Comparison of ENCODE assay signal across 8 cellular contexts in genomic region chr17:39164675-39165143, GRCh38. TPM values are rescaled to one million over a fixed set of nuclear protein-coding genes. Genes with fewer than 3 reads are reported as not detected.
A peak's percentile ranks its signal among the peaks of the same experiment; 100 is the strongest.
DNase-seq lines count a peak whose midpoint lies in the region; ATAC-seq and TF ChIP-seq lines count a peak whose summit lies in the region.

No MANE protein-coding gene starts in this region.

- peaks cover 58 to 91% (median 82%) of the 10 kb centered on the region in 10 experiments for H3K4me1 ChIP-seq in BLaER1 treated with 17β-estradiol and CSF1 and Interleukin-3, amounts not matched to agents 10 nM and 100 nM
- peaks cover 0 to 7% of the 10 kb centered on the region in 2 donors for H3K4me1 ChIP-seq in adrenal gland (replicated peaks in 1 of 2)
- H3K4me1 ChIP-seq in left ventricle myocardium inferior: peaks cover 40% of the 10 kb centered on the region
- peaks cover 15 to 26% (median 25%) of the 10 kb centered on the region in 4 donors for H3K4me1 ChIP-seq in upper lobe of left lung

- peak overlapping the region; percentile 51 to 74 (median 68) for H3K9ac ChIP-seq in BLaER1 treated with 17β-estradiol and CSF1 and Interleukin-3, amounts not matched to agents 10 nM and 100 nM

- WGBS in adrenal gland, 4 donors: 0 to 1% (median 0%) methylated on average over 5 to 15 of the region's 15 CpGs
- WGBS in upper lobe of left lung, 2 donors: 1 to 2% methylated on average over 7 to 15 of the region's 15 CpGs

- H3K36me3 ChIP-seq in BLaER1 treated with 17β-estradiol and CSF1 and Interleukin-3, amounts not matched to agents 10 nM and 100 nM: no peaks in the 10 kb centered on the region
- H3K36me3 ChIP-seq in adrenal gland (replicated peaks in 1 of 2) (no peaks in the 10 kb centered on the region), left ventricle myocardium inferior (no peaks in the 10 kb centered on the region), upper lobe of left lung (no peaks in the 10 kb centered on the region)

- peaks cover 17 to 27% (median 23%) of the 10 kb centered on the region in 11 experiments for H3K27me3 ChIP-seq in BLaER1 treated with 17β-estradiol and CSF1 and Interleukin-3, amounts not matched to agents 10 nM and 100 nM
- H3K27me3 ChIP-seq in adrenal gland: peaks cover 12% of the 10 kb centered on the region
- H3K27me3 ChIP-seq in left ventricle myocardium inferior (ENCODE audit: low read depth): no peaks in the 10 kb centered on the region
- peaks cover 0 to 8% (median 2%) of the 10 kb centered on the region in 4 donors for H3K27me3 ChIP-seq in upper lobe of left lung

- peak; percentile 66 to 81 (median 77) for TF ChIP-seq CTCF in adrenal gland (IDR thresholded peaks at IDR 0.05)
- peak; percentile 85 for TF ChIP-seq CTCF in left ventricle myocardium inferior (IDR thresholded peaks at IDR 0.05; ENCODE audit: borderline replicate concordance)
- peak; percentile 62 to 85 (median 80) for TF ChIP-seq CTCF in upper lobe of left lung (IDR thresholded peaks at IDR 0.05)

- DNase-seq in LHCN-M2 (ENCODE audit: low read depth) (peak; percentile 89), SW480 (ENCODE audit: low spot score) (peak; percentile 75), adrenal gland (peak; percentile 78 to 89 (median 87)), left ventricle myocardium inferior (peak; percentile 92), posterior vena cava (ENCODE audit: low spot score) (peak; percentile 96), upper lobe of left lung (peak in 1 of 2 donors; percentile 78)

- intact Hi-C loops in adrenal gland (cut with DNase I): no loop called here
- intact Hi-C loops in left ventricle myocardium inferior (cut with micrococcal nuclease): loop anchor here (10.0 kb wide), 1 partner anchor 80 kb away; no protein-coding TSS in a partner anchor
- intact Hi-C loops in posterior vena cava (cut with DNase I): no loop called here

- peak overlapping the region; percentile 46 to 70 (median 58) for H3K4me3 ChIP-seq in BLaER1 treated with 17β-estradiol and CSF1 and Interleukin-3, amounts not matched to agents 10 nM and 100 nM
- peak overlapping the region in 2 of 4 donors; percentile 3 to 53 for H3K4me3 ChIP-seq in adrenal gland
- H3K4me3 ChIP-seq in left ventricle myocardium inferior: peak overlapping the region; percentile 71
- H3K4me3 ChIP-seq in upper lobe of left lung: peak overlapping the region; percentile 18 to 54 (median 44)

- peak; percentile 80 for ATAC-seq in GM19455 (IDR thresholded peaks at IDR 0.05; ENCODE audit: unreplicated experiment)
- peak; percentile 90 to 93 for ATAC-seq in upper lobe of left lung (ENCODE audit: low FRiP score in 2 of 2)

- TF ChIP-seq POLR2A in adrenal gland (IDR thresholded peaks at IDR 0.05): no peak
- no peak for TF ChIP-seq POLR2A in upper lobe of left lung (IDR thresholded peaks at IDR 0.05)

- peak overlapping the region; percentile 90 to 99 (median 94) for H3K4me2 ChIP-seq in BLaER1 treated with 17β-estradiol and CSF1 and Interleukin-3, amounts not matched to agents 10 nM and 100 nM

- 0 out of 22 replicates have a peak, but pooled peaks cover 0 to 7% (median 0%) of the 10 kb centered on the region in 11 experiments for H4K20me1 ChIP-seq in BLaER1 treated with 17β-estradiol and CSF1 and Interleukin-3, amounts not matched to agents 10 nM and 100 nM

- H3K27ac ChIP-seq in BLaER1 treated with 17β-estradiol and CSF1 and Interleukin-3, amounts not matched to agents 10 nM and 100 nM: peak overlapping the region in 10 of 11 experiments; percentile 41 to 82 (median 77); a peak in 19 of 22 replicates
- H3K27ac ChIP-seq in adrenal gland (no peak overlapping the region), left ventricle myocardium inferior (replicated peaks) (peak overlapping the region; percentile 53), upper lobe of left lung (peak overlapping the region in 2 of 4 donors; percentile 11 to 32)

- H3K9me3 ChIP-seq in BLaER1 treated with 17β-estradiol and CSF1 and Interleukin-3, amounts not matched to agents 10 nM and 100 nM (replicated peaks in 1 of 11): peaks cover 0 to 7% (median 5%) of the 10 kb centered on the region in 11 experiments; a peak in 6 of 22 replicates
- H3K9me3 ChIP-seq in adrenal gland (replicated peaks in 1 of 3): no peaks in the 10 kb centered on the region
- peaks cover 4% of the 10 kb centered on the region for H3K9me3 ChIP-seq in left ventricle myocardium inferior (replicated peaks)
- H3K9me3 ChIP-seq in upper lobe of left lung: no peaks in the 10 kb centered on the region

- no peak for TF ChIP-seq EP300 in upper lobe of left lung (IDR thresholded peaks at IDR 0.05)

RNA-seq across cellular contexts. Expression of gene ARL5C, which starts 1.3 kb away (rescaled TPM):
- not detected in 2 replicates for total RNA-seq in LHCN-M2 (2014; rRNA removed)
- not detected for polyA plus RNA-seq in LHCN-M2 (2012)
- not detected for total RNA-seq in adrenal gland
- not detected for polyA plus RNA-seq in adrenal gland
- total RNA-seq in left ventricle myocardium inferior: not detected
- total RNA-seq in posterior vena cava: not detected
- under 1 TPM in 1 of 6 donors, not detected in 5; 0.39 TPM for total RNA-seq in upper lobe of left lung

RNA-seq across cellular contexts. Expression of gene PLXDC1, which starts 13.3 kb away (rescaled TPM):
- 0.83 and 1.9 TPM in 2 replicates for total RNA-seq in LHCN-M2 (2014; rRNA removed)
- polyA plus RNA-seq in LHCN-M2 (2012): 0.43 TPM
- total RNA-seq in adrenal gland: 1 to 10 TPM; 1.3 to 5.0 (median 3.9) TPM
- polyA plus RNA-seq in adrenal gland: 1 to 10 TPM; 1.5 to 5.6 (median 4.8) TPM
- total RNA-seq in left ventricle myocardium inferior: 12.2 TPM
- 10 to 100 TPM; 16.0 to 27.2 TPM for total RNA-seq in posterior vena cava
- 10 to 100 TPM in 3 of 6 donors, 1 to 10 TPM in 3; 3.8 to 47.1 (median 10.5) TPM for total RNA-seq in upper lobe of left lung

RNA-seq across cellular contexts. Expression of gene CACNB1, which starts 32.8 kb away (rescaled TPM):
- total RNA-seq in LHCN-M2 (2014; rRNA removed) (3.8 and 4.0 TPM in 2 replicates), adrenal gland (1 to 10 TPM in 7 of 8 donors, under 1 TPM in 1; 0.85 to 9.1 (median 5.4) TPM), left ventricle myocardium inferior (3.7 TPM), posterior vena cava (10 to 100 TPM in 1 of 2 donors, 1 to 10 TPM in 1; 8.8 to 11.3 TPM), upper lobe of left lung (100 to 1,000 TPM in 1 of 6 donors, 10 to 100 TPM in 5; 28.8 to 149 (median 34.0) TPM)
- polyA plus RNA-seq in LHCN-M2 (2012): 6.6 TPM
- polyA plus RNA-seq in adrenal gland: 10 to 100 TPM in 2 of 3 donors, 1 to 10 TPM in 1; 3.8 to 28.8 (median 10.5) TPM

RNA-seq across cellular contexts. Expression of gene RPL19, which starts 35.4 kb away (rescaled TPM):
- total RNA-seq in LHCN-M2 (2014; rRNA removed) (2,020 and 2,409 TPM in 2 replicates), adrenal gland (1,000 to 10,000 TPM; 1,513 to 2,859 (median 2,022) TPM), left ventricle myocardium inferior (944 TPM), posterior vena cava (1,000 to 10,000 TPM; 1,084 to 1,135 TPM), upper lobe of left lung (1,000 to 10,000 TPM; 1,356 to 1,902 (median 1,599) TPM)
- 2,018 TPM for polyA plus RNA-seq in LHCN-M2 (2012)
- 1,000 to 10,000 TPM; 2,256 to 4,908 (median 2,700) TPM for polyA plus RNA-seq in adrenal gland

Comparison
In these comparisons a context has a peak if more than half of its experiments do, and no peak if none do; other contexts are left out.
1. H3K27ac ChIP-seq: peak in BLaER1 treated with 17β-estradiol and CSF1 and Interleukin-3, amounts not matched to agents 10 nM and 100 nM (10 of 11) and left ventricle myocardium inferior (single experiment); none in adrenal gland (0 of 5).
2. Peak in every context shown above with its lines, with median percentiles within 50 percentile points of each other: CTCF ChIP-seq.